In the genomic region with DNA sequence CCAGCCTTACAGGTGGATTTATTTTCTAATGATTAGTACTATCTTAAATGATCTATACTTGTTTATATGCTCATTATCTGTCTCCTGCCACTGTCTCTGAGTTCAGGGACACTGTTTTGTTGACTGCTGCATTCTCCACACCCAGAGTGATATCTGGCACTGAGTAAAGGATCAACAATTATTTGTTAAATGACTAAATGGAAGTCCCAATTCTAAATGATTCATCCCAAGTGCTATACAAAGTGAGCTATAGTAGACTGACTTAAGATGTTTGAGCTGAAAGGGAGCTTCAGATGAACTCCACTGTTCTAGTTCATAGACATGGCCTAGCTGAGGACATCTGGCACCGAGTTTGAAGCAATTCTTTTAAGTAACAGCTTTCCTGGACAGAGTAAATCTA, we compare ENCODE assay signal across 35 cellular contexts. TPM values are rescaled to one million over a fixed set of nuclear protein-coding genes. Genes with fewer than 3 reads are reported as not detected.
DNase-seq lines count a peak whose midpoint lies in the region; ATAC-seq and TF ChIP-seq lines count a peak whose summit lies in the region.
"Had no signal": no experiment of that assay in that cellular context is flagged by ENCODE, and none has a peak within 500 bp of the region (broad histone marks: within the 10 kb centered on the region; RNA-seq: fewer than 3 reads in every experiment).

No MANE protein-coding gene starts in this region.

- H2AFZ ChIP-seq in SK-N-SH (ENCODE audit: low read depth) (no peak overlapping the region), mammary epithelial cell (ENCODE audit: low read depth, low read length) (no peak overlapping the region)
- H2AFZ ChIP-seq: GM23338 had no signal

- peaks cover 3 to 49% of the 10 kb centered on the region in 2 experiments for H3K36me3 ChIP-seq in SK-N-SH (replicated peaks in 1 of 2; ENCODE audit: control insufficient read depth in 1 of 2, insufficient read depth in 2 of 2, low read length in 1 of 2)
- no peaks in the 10 kb centered on the region for H3K36me3 ChIP-seq in HEK293 (ENCODE audit: control insufficient read depth in 2 of 2, insufficient read depth in 1 of 2, low read length in 2 of 2)
- peaks cover 7% of the 10 kb centered on the region for H3K36me3 ChIP-seq in mammary epithelial cell (ENCODE audit: insufficient read depth, low read length)
- H3K36me3 ChIP-seq in naive thymus-derived CD4-positive, alpha-beta T cell (ENCODE audit: control insufficient read depth in 2 of 3, insufficient read depth in 3 of 3, low read length in 3 of 3): no peaks in the 10 kb centered on the region
- H3K36me3 ChIP-seq: colonic mucosa, neutrophil, prostate gland, stomach, tibial artery had no signal

- TF ChIP-seq CTCF in SK-N-SH (IDR thresholded peaks at IDR 0.05) (no peak), HEK293 (tag by site-specific recombination; IDR thresholded peaks at IDR 0.05) (no peak), mammary epithelial cell (conservative IDR thresholded peaks at IDR 0.05 in 1 of 2, IDR thresholded peaks at IDR 0.05 in 1 of 2; ENCODE audit: extremely low read depth in 1 of 2, insufficient read depth in 1 of 2, low read depth in 1 of 2, low read length in 2 of 2) (no peak)

- no peaks in the 10 kb centered on the region for H3K9me3 ChIP-seq in SK-N-SH
- no peaks in the 10 kb centered on the region for H3K9me3 ChIP-seq in HEK293 (ENCODE audit: control insufficient read depth, insufficient read depth, low read depth, low read length)
- H3K9me3 ChIP-seq in mammary epithelial cell (replicated peaks; ENCODE audit: insufficient read depth, low read length): no peaks in the 10 kb centered on the region
- H3K9me3 ChIP-seq in naive thymus-derived CD4-positive, alpha-beta T cell (ENCODE audit: control insufficient read depth in 2 of 3, low read length in 3 of 3): no peaks in the 10 kb centered on the region
- H3K9me3 ChIP-seq: colonic mucosa, esophagus muscularis mucosa, neutrophil, prostate gland, stomach, tibial artery had no signal

- no peak for ATAC-seq in SK-N-SH treated with all-trans-retinoic acid at 6 μM for 48 hours
- ATAC-seq in naive thymus-derived CD4-positive, alpha-beta T cell: no peak
- ATAC-seq in natural killer cell treated with Interleukin-12 subunit alpha and Interleukin-12 subunit beta and Interleukin-15 and Interleukin-18, amount 100 ng/mL, for 72 hours: no peak
- ATAC-seq: CD8-positive, alpha-beta T cell; GM23338; sciatic nerve had no signal

- H3K9ac ChIP-seq in SK-N-SH (no peak overlapping the region), mammary epithelial cell (ENCODE audit: insufficient read depth, low read length) (no peak overlapping the region)

- dilution Hi-C loops in mammary epithelial cell (cut with HindIII; ENCODE audit: low sequenced_read_pairs): no loop called here

- peaks cover 85% of the 10 kb centered on the region for H3F3A ChIP-seq in SK-N-SH (replicated peaks; ENCODE audit: insufficient read depth)

- intact Hi-C loops in mammary epithelial cell (cut with micrococcal nuclease): no loop called here
- intact Hi-C loops in naive thymus-derived CD4-positive, alpha-beta T cell (cut with micrococcal nuclease): loop anchor here in 1 of 2 donors (2.0 to 5.0 kb wide), 3 partner anchors 41 to 68 kb away; a partner anchor contains a TSS

- H3K27ac Mint-ChIP-seq in naive thymus-derived CD4-positive, alpha-beta T cell: peak overlapping the region in 6 of 9 donors; percentile 7 to 86 (median 30)
- H3K27ac Mint-ChIP-seq in natural killer cell treated with Interleukin-12 subunit alpha and Interleukin-12 subunit beta and Interleukin-15 and Interleukin-18, amount 100 ng/mL, for 72 hours: no peak overlapping the region
- H3K27ac Mint-ChIP-seq: activated CD4-positive, alpha-beta memory T cell treated with anti-CD3 and anti-CD28 coated beads, Interleukin-2, amount 10 ng/mL, durations not matched to agents 7 days and 5 days; CD8-positive, alpha-beta T cell; GM23338 had no signal

- 0 out of 2 replicates have a peak overlapping the region, but pooled peaks have one; percentile 21 for H3K4me2 ChIP-seq in SK-N-SH
- H3K4me2 ChIP-seq in mammary epithelial cell (ENCODE audit: insufficient read depth, low read depth, low read length): no peak overlapping the region
- H3K4me2 ChIP-seq: GM23338 had no signal

- no peak for DNase-seq in SK-N-SH
- no peak for DNase-seq in mammary epithelial cell
- no peak for DNase-seq in naive thymus-derived CD4-positive, alpha-beta T cell
- no peak for DNase-seq in germinal center (ENCODE audit: low spot score)
- DNase-seq in natural killer cell treated with Interleukin-12 subunit alpha and Interleukin-12 subunit beta and Interleukin-15 and Interleukin-18, amount 100 ng/mL, for 72 hours (ENCODE audit: low spot score): no peak
- no peak for DNase-seq in NCI-H1092 (lab: John Stamatoyannopoulos, UW)
- DNase-seq: activated CD4-positive, alpha-beta memory T cell treated with anti-CD3 and anti-CD28 coated beads, Interleukin-2, amount 10 ng/mL, durations not matched to agents 7 days and 5 days; activated naive CD4-positive, alpha-beta T cell treated with Interleukin-2 at 50 U/mL for 16 hours; activated T-cell treated with anti-CD3 and anti-CD28 coated beads for 4 hours; AML-193; amygdala; CD8-positive, alpha-beta T cell; colonic mucosa; DMS 273 treated with DMSO at 0.1 percent for 48 hours; effector CD8-positive, alpha-beta T cell; EL; hippocampal formation; mesendoderm; NCI-H1092 treated with DMSO at 0.1 percent for 48 hours; NCI-H187; NCI-H2171; NCI-H510A treated with DMSO at 0.1 percent for 48 hours; NK-92 treated with Interleukin-12 subunit alpha and Interleukin-12 subunit beta, amount 100 ng/mL, for 24 hours; SIG-M5; stimulated activated CD4-positive, alpha-beta T cell treated with anti-CD3 and anti-CD28 coated beads, Interleukin-15, amount 100 ng/mL, for 24 hours; stomach; T1000; tibial artery had no signal

- H3K27ac ChIP-seq in SK-N-SH (ENCODE audit: low read depth in 2 of 2, low read length in 1 of 2): peak overlapping the region in 1 of 2 experiments; percentile 97; a peak in 2 of 4 replicates
- no peak overlapping the region for H3K27ac ChIP-seq in HEK293 (ENCODE audit: extremely low read depth, low read depth, low read length)
- peak overlapping the region; percentile 93 for H3K27ac ChIP-seq in mammary epithelial cell (ENCODE audit: insufficient read depth, low read depth, low read length)
- no peak overlapping the region for H3K27ac ChIP-seq in naive thymus-derived CD4-positive, alpha-beta T cell (ENCODE audit: low read depth, low read length)
- H3K27ac ChIP-seq: colonic mucosa, esophagus muscularis mucosa, neutrophil, prostate gland had no signal

- peaks cover 12 to 39% (median 26%) of the 10 kb centered on the region in 7 donors for H3K4me1 Mint-ChIP-seq in naive thymus-derived CD4-positive, alpha-beta T cell
- H3K4me1 Mint-ChIP-seq in natural killer cell treated with Interleukin-12 subunit alpha and Interleukin-12 subunit beta and Interleukin-15 and Interleukin-18, amount 100 ng/mL, for 72 hours (ENCODE audit: low read depth in 2 of 2): peaks cover 3 to 9% of the 10 kb centered on the region in 2 donors

- H3K9me3 Mint-ChIP-seq in naive thymus-derived CD4-positive, alpha-beta T cell: no peaks in the 10 kb centered on the region
- peaks cover 4% of the 10 kb centered on the region for H3K9me3 Mint-ChIP-seq in natural killer cell treated with Interleukin-12 subunit alpha and Interleukin-12 subunit beta and Interleukin-15 and Interleukin-18, amount 100 ng/mL, for 72 hours
- H3K9me3 Mint-ChIP-seq: activated CD4-positive, alpha-beta memory T cell treated with anti-CD3 and anti-CD28 coated beads, Interleukin-2, amount 10 ng/mL, durations not matched to agents 7 days and 5 days; CD8-positive, alpha-beta T cell; GM23338 had no signal

- in situ Hi-C loops in mammary epithelial cell (cut with MboI; ENCODE audit: low sequenced_read_pairs in 2 of 2): no loop called here

- H3K36me3 Mint-ChIP-seq in naive thymus-derived CD4-positive, alpha-beta T cell: peaks cover 0 to 33% (median 0%) of the 10 kb centered on the region in 5 donors
- no peaks in the 10 kb centered on the region for H3K36me3 Mint-ChIP-seq in natural killer cell treated with Interleukin-12 subunit alpha and Interleukin-12 subunit beta and Interleukin-15 and Interleukin-18, amount 100 ng/mL, for 72 hours
- H3K36me3 Mint-ChIP-seq: CD8-positive, alpha-beta T cell had no signal

- TF ChIP-seq EP300 in SK-N-SH (IDR thresholded peaks at IDR 0.05; ENCODE audit: borderline replicate concordance in 1 of 2, low read depth in 1 of 2, low read length in 1 of 2): no peak

- POLR2A ChIA-PET in SK-N-SH (lab: Yijun Ruan, JAX) (no interaction called here), HEK293 (lab: Yijun Ruan, JAX) (no interaction called here)
- POLR2A ChIA-PET in naive thymus-derived CD4-positive, alpha-beta T cell (lab: Charles Lee): no interaction called here

- no TSS peak for BruUV-seq in mammary epithelial cell (replicated peaks; lab: Mats Ljungman, UMichigan)

- H3K4me1 ChIP-seq in SK-N-SH (ENCODE audit: control insufficient read depth in 1 of 2, insufficient read depth in 2 of 2, low read depth in 1 of 2, low read length in 1 of 2) (peaks cover 6 to 75% of the 10 kb centered on the region in 2 experiments), HEK293 (ENCODE audit: control insufficient read depth, insufficient read depth, low read length) (peaks cover 19% of the 10 kb centered on the region), mammary epithelial cell (ENCODE audit: insufficient read depth, low read length) (peaks cover 71% of the 10 kb centered on the region)
- peaks cover 0 to 18% of the 10 kb centered on the region in 2 donors for H3K4me1 ChIP-seq in naive thymus-derived CD4-positive, alpha-beta T cell (ENCODE audit: control insufficient read depth in 2 of 2, insufficient read depth in 2 of 2, low read length in 2 of 2)

- no peak for TF ChIP-seq RAD21 in SK-N-SH (IDR thresholded peaks at IDR 0.05; ENCODE audit: low read length)

- no peak overlapping the region for H3K4me3 ChIP-seq in SK-N-SH (ENCODE audit: low read depth in 2 of 2, low read length in 1 of 2)
- H3K4me3 ChIP-seq in HEK293 (ENCODE audit: low read depth, low read length): no peak overlapping the region
- H3K4me3 ChIP-seq in mammary epithelial cell (replicated peaks in 1 of 3; ENCODE audit: insufficient read depth in 1 of 3, low read depth in 2 of 3, low read length in 3 of 3): no peak overlapping the region
- H3K4me3 ChIP-seq in naive thymus-derived CD4-positive, alpha-beta T cell (ENCODE audit: low read length): no peak overlapping the region
- H3K4me3 ChIP-seq: colonic mucosa, esophagus muscularis mucosa, GM23338, prostate gland, stomach, tibial artery had no signal

- H3K27me3 Mint-ChIP-seq in naive thymus-derived CD4-positive, alpha-beta T cell: no peaks in the 10 kb centered on the region
- peaks cover 0 to 3% of the 10 kb centered on the region in 2 donors for H3K27me3 Mint-ChIP-seq in natural killer cell treated with Interleukin-12 subunit alpha and Interleukin-12 subunit beta and Interleukin-15 and Interleukin-18, amount 100 ng/mL, for 72 hours
- H3K27me3 Mint-ChIP-seq: activated CD4-positive, alpha-beta memory T cell treated with anti-CD3 and anti-CD28 coated beads, Interleukin-2, amount 10 ng/mL, durations not matched to agents 7 days and 5 days had no signal

- 38% methylated on average over 1 of the region's 1 CpG for WGBS in SK-N-SH (ENCODE audit: low lambda C conversion rate)
- WGBS in mammary epithelial cell (ENCODE audit: low coverage, missing lambda C conversion rate): 88% methylated on average over 1 of the region's 1 CpG

- CTCF ChIA-PET in SK-N-SH (lab: Yijun Ruan, JAX): no interaction called here
- CTCF ChIA-PET in HEK293 (lab: Yijun Ruan, JAX): interaction anchor here (0.6 to 0.7 kb wide), 5 partner anchors 8 to 1221 kb away, joined by 3 to 4 read pairs (median 3); no protein-coding TSS in a partner anchor
- CTCF ChIA-PET in mammary epithelial cell (lab: Charles Lee; ENCODE audit: low non-redundant PET): no interaction called here
- CTCF ChIA-PET in naive thymus-derived CD4-positive, alpha-beta T cell (lab: Charles Lee): interaction anchor here (0.6 kb wide), 1 partner anchor 44 kb away, joined by 4 read pairs; no protein-coding TSS in a partner anchor

- H3K9me2 ChIP-seq in SK-N-SH: no peaks in the 10 kb centered on the region

- H3K79me2 ChIP-seq in SK-N-SH (ENCODE audit: insufficient read depth): peaks cover 68% of the 10 kb centered on the region
- peaks cover 79% of the 10 kb centered on the region for H3K79me2 ChIP-seq in mammary epithelial cell (ENCODE audit: insufficient read depth, low read length)

- H3K4me3 Mint-ChIP-seq in naive thymus-derived CD4-positive, alpha-beta T cell: no peak overlapping the region
- H3K4me3 Mint-ChIP-seq in natural killer cell treated with Interleukin-12 subunit alpha and Interleukin-12 subunit beta and Interleukin-15 and Interleukin-18, amount 100 ng/mL, for 72 hours: no peak overlapping the region
- H3K4me3 Mint-ChIP-seq: activated CD4-positive, alpha-beta memory T cell treated with anti-CD3 and anti-CD28 coated beads, Interleukin-2, amount 10 ng/mL, durations not matched to agents 7 days and 5 days; CD8-positive, alpha-beta T cell; GM23338 had no signal

- H3K27me3 ChIP-seq in SK-N-SH (ENCODE audit: insufficient read depth) (no peaks in the 10 kb centered on the region), mammary epithelial cell (ENCODE audit: insufficient read depth, low read length) (no peaks in the 10 kb centered on the region)
- no peaks in the 10 kb centered on the region for H3K27me3 ChIP-seq in naive thymus-derived CD4-positive, alpha-beta T cell (ENCODE audit: control insufficient read depth in 2 of 2, insufficient read depth in 2 of 2, low read length in 2 of 2)
- H3K27me3 ChIP-seq: colonic mucosa, esophagus muscularis mucosa, neutrophil, stomach, tibial artery had no signal

- H4K20me1 ChIP-seq in SK-N-SH (ENCODE audit: insufficient read depth): no peaks in the 10 kb centered on the region
- no peaks in the 10 kb centered on the region for H4K20me1 ChIP-seq in mammary epithelial cell (ENCODE audit: insufficient read depth, low read length)

RNA-seq across cellular contexts. Expression of a gene that starts 40.5 kb away (rescaled TPM):
- polyA plus RNA-seq in SK-N-SH (2012; rRNA removed) (38.2 and 52.1 TPM in 2 replicates), mammary epithelial cell (86.5 TPM)
- polyA plus RNA-seq in SK-N-SH (2012; cell fraction: cytosol; rRNA removed): 47.1 and 52.1 TPM in 2 replicates
- 24.2 and 48.6 TPM in 2 replicates for polyA plus RNA-seq in SK-N-SH (2012; cell fraction: nucleus; rRNA removed)
- 100 to 1,000 TPM; 191 to 204 TPM for total RNA-seq in mammary epithelial cell
- 266 TPM for polyA minus RNA-seq in mammary epithelial cell
- 1 to 10 TPM in 1 of 5 experiments, under 1 TPM in 4; 0.16 to 8.9 (median 0.49) TPM for total RNA-seq in naive thymus-derived CD4-positive, alpha-beta T cell
- polyA plus RNA-seq in naive thymus-derived CD4-positive, alpha-beta T cell: under 1 TPM; 0.19 to 0.28 TPM
- total RNA-seq in natural killer cell treated with Interleukin-12 subunit alpha and Interleukin-12 subunit beta and Interleukin-15 and Interleukin-18, amount 100 ng/mL, for 72 hours: under 1 TPM; 0.10 to 0.17 TPM
- total RNA-seq: CD8-positive, alpha-beta T cell had no signal

Comparison
In these comparisons a context has a peak if more than half of its experiments do, and no peak if none do; other contexts are left out.
1. H3K27ac Mint-ChIP-seq: peak in naive thymus-derived CD4-positive, alpha-beta T cell (6 of 9); none in natural killer cell treated with Interleukin-12 subunit alpha and Interleukin-12 subunit beta and Interleukin-15 and Interleukin-18, amount 100 ng/mL, for 72 hours (0 of 2).
2. RNA of a gene that starts 40.5 kb away (total RNA-seq): 191 to 204 TPM in mammary epithelial cell; 0.16 to 8.9 TPM in naive thymus-derived CD4-positive, alpha-beta T cell and 0.10 to 0.17 TPM in natural killer cell treated with Interleukin-12 subunit alpha and Interleukin-12 subunit beta and Interleukin-15 and Interleukin-18, amount 100 ng/mL, for 72 hours; every median in the first group is over 10 times any median in the second.
3. CTCF ChIA-PET loops: an anchor here in HEK293 (0.6 to 0.7 kb wide) and naive thymus-derived CD4-positive, alpha-beta T cell (0.6 kb wide); none called in SK-N-SH and mammary epithelial cell.